In the genomic region with DNA sequence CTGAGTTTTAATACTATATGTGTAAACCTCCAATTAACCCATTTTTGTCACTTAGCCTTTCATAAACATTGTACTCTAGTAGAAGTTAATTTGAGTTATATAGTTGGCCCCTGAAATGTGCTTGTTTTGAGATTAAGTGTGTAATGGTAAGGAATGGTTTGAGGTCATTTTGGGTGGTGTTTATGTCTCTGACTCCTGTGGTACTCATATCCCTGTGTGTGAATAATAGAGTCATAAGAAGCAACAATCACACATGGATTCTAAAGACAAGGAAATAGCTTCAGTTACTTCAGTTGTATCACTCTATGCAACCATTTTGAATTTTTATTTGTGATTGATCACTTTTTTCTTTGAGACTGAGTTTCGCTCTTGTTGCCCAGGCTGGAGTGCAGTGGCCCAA, we compare ENCODE assay signal across 20 cellular contexts.
DNase-seq lines count a peak whose midpoint lies in the region; ATAC-seq and TF ChIP-seq lines count a peak whose summit lies in the region.
"Had no signal": no experiment of that assay in that cellular context is flagged by ENCODE, and none has a peak within 500 bp of the region (broad histone marks: within the 10 kb centered on the region; RNA-seq: fewer than 3 reads in every experiment).

No MANE protein-coding gene starts in this region.

- no peaks in the 10 kb centered on the region for H3K27me3 ChIP-seq in DND-41 (ENCODE audit: insufficient read depth, low read length, poor library complexity)
- H3K27me3 ChIP-seq: BE2C had no signal

- no peak overlapping the region for H2AFZ ChIP-seq in DND-41 (ENCODE audit: low read depth, low read length)

- peaks cover 48% of the 10 kb centered on the region for H3K4me1 ChIP-seq in DND-41 (ENCODE audit: insufficient read depth, low read length)
- H3K4me1 ChIP-seq: BE2C, Caco-2 had no signal

- no peaks in the 10 kb centered on the region for H3K79me2 ChIP-seq in DND-41 (ENCODE audit: insufficient read depth, low read length)

- H3K4me2 ChIP-seq in DND-41 (ENCODE audit: insufficient read depth, low read length): no peak overlapping the region

- intact Hi-C loops in posterior cingulate gyrus (cut with DNase I): no loop called here

- peak overlapping the region; percentile 88 for H3K27ac ChIP-seq in DND-41 (ENCODE audit: low read length)

- TF ChIP-seq CTCF in DND-41 (IDR thresholded peaks at IDR 0.05; ENCODE audit: borderline replicate concordance, extremely low read depth, low read length, poor library complexity, severe bottlenecking) (no peak), epithelial cell of esophagus (IDR thresholded peaks at IDR 0.05; ENCODE audit: insufficient read depth, low read depth, low read length, missing control alignments) (no peak), foreskin fibroblast (IDR thresholded peaks at IDR 0.05; ENCODE audit: low read depth, low read length) (no peak)

- H3K36me3 ChIP-seq in DND-41 (ENCODE audit: insufficient read depth, low read length): no peaks in the 10 kb centered on the region
- H3K36me3 ChIP-seq: BE2C had no signal

- no peak for DNase-seq in DND-41
- DNase-seq in HT1080 (ENCODE audit: low read depth): peak; percentile 59
- DNase-seq in epithelial cell of esophagus (ENCODE audit: low read depth): peak; percentile 9
- DNase-seq in foreskin fibroblast: peak; percentile 42 to 62
- no peak for DNase-seq in kidney glomerular epithelial cell (lab: John Stamatoyannopoulos, UW)
- no peak for DNase-seq in COLO668 (lab: John Stamatoyannopoulos, UW; ENCODE audit: unreplicated experiment)
- DNase-seq in posterior cingulate gyrus: no peak
- DNase-seq in HuH-7 (ENCODE audit: low spot score): no peak
- DNase-seq: 8988T; BE2C; C1 segment of cervical spinal cord; Caco-2; CD4-positive, CD25-positive, alpha-beta regulatory T cell; CD8-positive, alpha-beta memory T cell; GF-D8; GOT3; H7; KG1 had no signal

- H3K4me3 ChIP-seq in DND-41 (ENCODE audit: low read depth in 1 of 2, low read length in 2 of 2): no peak overlapping the region
- H3K4me3 ChIP-seq in epithelial cell of esophagus (ENCODE audit: low read length): no peak overlapping the region
- no peak overlapping the region for H3K4me3 ChIP-seq in foreskin fibroblast (ENCODE audit: low read depth in 1 of 2, low read length in 2 of 2)
- H3K4me3 ChIP-seq: GM12878 had no signal

- no peaks in the 10 kb centered on the region for H4K20me1 ChIP-seq in DND-41 (ENCODE audit: insufficient read depth, low read length)

- H3K9me3 ChIP-seq in DND-41 (ENCODE audit: insufficient read depth, low read length, severe bottlenecking): peaks cover 7% of the 10 kb centered on the region
- H3K9me3 ChIP-seq: BE2C, Caco-2 had no signal

- 0 out of 2 replicates have a peak overlapping the region, but pooled peaks have one; percentile 43 for H3K9ac ChIP-seq in DND-41 (ENCODE audit: low read depth, low read length)

- ATAC-seq in DND-41 (ENCODE audit: insufficient read depth, low read depth): no peak
- ATAC-seq: GM12878, HepG2 had no signal

Comparison
In these comparisons a context has a peak if more than half of its experiments do, and no peak if none do; other contexts are left out.
1. DNase-seq: peak in HT1080 (single experiment), epithelial cell of esophagus (single experiment) and foreskin fibroblast (2 of 2); none in DND-41 (single experiment), kidney glomerular epithelial cell (single experiment), COLO668 (single experiment), posterior cingulate gyrus (0 of 10) and HuH-7 (single experiment).